25 cellular contexts compared by ENCODE assay signal in genomic region chr21:39311164-39311563, GRCh38. TPM values are rescaled to one million over a fixed set of nuclear protein-coding genes. Genes with fewer than 3 reads are reported as not detected.
DNase-seq lines count a peak whose midpoint lies in the region; ATAC-seq and TF ChIP-seq lines count a peak whose summit lies in the region.
"Had no signal": no experiment of that assay in that cellular context is flagged by ENCODE, and none has a peak within 500 bp of the region (broad histone marks: within the 10 kb centered on the region; RNA-seq: fewer than 3 reads in every experiment).

No MANE protein-coding gene starts in this region.

- DNase-seq in activated T-cell treated with anti-CD3 and anti-CD28 coated beads, Interleukin-2, amount 50 U/mL, for 24 hours: no peak
- DNase-seq in activated T-cell treated with anti-CD3 and anti-CD28 coated beads, Interleukin-2, amount 50 U/mL, for 4 hours: no peak
- DNase-seq in trophoblast cell: no peak
- DNase-seq in DMS79 treated with DMSO at 0.1 percent for 48 hours (lab: John Stamatoyannopoulos, UW): no peak
- DNase-seq: activated B cell treated with CpG ODN at 0.5 μM for 24 hours; activated CD8-positive, alpha-beta memory T cell treated with anti-CD3 and anti-CD28 coated beads for 24 hours; activated naive CD8-positive, alpha-beta T cell treated with anti-CD3 and anti-CD28 coated beads, Interleukin-2, amount 10 ng/mL, durations not matched to agents 7 days and 5 days; activated T-cell treated with anti-CD3 and anti-CD28 coated beads, Interleukin-2, amount 50 U/mL, for 72 hours; body of pancreas; DMS 273 treated with DMSO at 0.1 percent for 48 hours; GF-D8; head of caudate nucleus; left ventricle myocardium superior; MV-4-11; NCI-H1694; NCI-H748 treated with DMSO at 0.1 percent for 48 hours; occipital lobe; stimulated activated CD8-positive, alpha-beta memory T cell treated with anti-CD3 and anti-CD28 coated beads, Interleukin-4, amount 100 ng/mL, for 48 hours; uterus had no signal

- H3K4me2 ChIP-seq in Loucy (ENCODE audit: low read depth, low read length, poor library complexity, severe bottlenecking): peak overlapping the region; percentile 99
- no peak overlapping the region for H3K4me2 ChIP-seq in trophoblast cell (ENCODE audit: low read length)

- H2AK5ac ChIP-seq in trophoblast cell (ENCODE audit: low read length): no peak overlapping the region

- H3K79me1 ChIP-seq in trophoblast cell (ENCODE audit: low read length): peaks cover 14% of the 10 kb centered on the region

- H3K27me3 ChIP-seq in Loucy (ENCODE audit: insufficient read depth, low read length, poor library complexity, severe bottlenecking) (no peaks in the 10 kb centered on the region), trophoblast cell (ENCODE audit: insufficient read depth, low read length) (no peaks in the 10 kb centered on the region), gastroesophageal sphincter (no peaks in the 10 kb centered on the region)
- H3K27me3 ChIP-seq: body of pancreas, suprapubic skin, uterus had no signal

- H2BK120ac ChIP-seq in trophoblast cell (ENCODE audit: insufficient read depth, low read length, poor library complexity): no peak overlapping the region

- no peak overlapping the region for H4K8ac ChIP-seq in trophoblast cell (ENCODE audit: low read depth, low read length)

- no peak overlapping the region for H3K18ac ChIP-seq in trophoblast cell (ENCODE audit: low read length)

- H3K4me1 ChIP-seq in Loucy (ENCODE audit: insufficient read depth, low read length, poor library complexity, severe bottlenecking) (peaks cover 19% of the 10 kb centered on the region), trophoblast cell (ENCODE audit: control insufficient read depth in 1 of 2, insufficient read depth in 2 of 2, low read length in 2 of 2) (peaks cover 0 to 3% of the 10 kb centered on the region in 2 experiments), gastroesophageal sphincter (peaks cover 0 to 77% (median 13%) of the 10 kb centered on the region in 3 donors)
- H3K4me1 ChIP-seq: uterus had no signal

- no peak overlapping the region for H2BK5ac ChIP-seq in trophoblast cell (ENCODE audit: low read depth, low read length, poor library complexity)

- H4K12ac ChIP-seq in trophoblast cell (ENCODE audit: low read depth, low read length): no peak overlapping the region

- H3K9me3 ChIP-seq in Loucy (ENCODE audit: insufficient read depth, low read depth, low read length) (no peaks in the 10 kb centered on the region), trophoblast cell (ENCODE audit: insufficient read depth, low read depth, low read length) (no peaks in the 10 kb centered on the region), gastroesophageal sphincter (no peaks in the 10 kb centered on the region)
- H3K9me3 ChIP-seq: A549, body of pancreas, suprapubic skin, uterus had no signal

- H3K4me3 ChIP-seq in Loucy (ENCODE audit: low read length, poor library complexity, severe bottlenecking) (peak overlapping the region; percentile 91), trophoblast cell (ENCODE audit: low read depth, low read length) (no peak overlapping the region), gastroesophageal sphincter (no peak overlapping the region)
- H3K4me3 ChIP-seq: body of pancreas, uterus had no signal

- H2AFZ ChIP-seq in Loucy (ENCODE audit: low read length): no peak overlapping the region
- H2AFZ ChIP-seq in trophoblast cell (ENCODE audit: insufficient read depth, low read length, poor library complexity): no peak overlapping the region

- H4K20me1 ChIP-seq in Loucy (ENCODE audit: insufficient read depth, low read length, poor library complexity, severe bottlenecking): peaks cover 56% of the 10 kb centered on the region

- no peak overlapping the region for H3K14ac ChIP-seq in trophoblast cell (ENCODE audit: low read length)

- TF ChIP-seq CTCF in Loucy (conservative IDR thresholded peaks at IDR 0.05; ENCODE audit: low read length) (no peak), brain (conservative IDR thresholded peaks at IDR 0.05) (no peak), gastroesophageal sphincter (IDR thresholded peaks at IDR 0.05) (no peak)

- H3K79me2 ChIP-seq in Loucy (ENCODE audit: insufficient read depth, low read length): peaks cover 66% of the 10 kb centered on the region
- peaks cover 17% of the 10 kb centered on the region for H3K79me2 ChIP-seq in trophoblast cell (ENCODE audit: control insufficient read depth, insufficient read depth, low read length, poor library complexity)

- H3K36me3 ChIP-seq in Loucy (ENCODE audit: insufficient read depth, low read length) (peaks cover 5% of the 10 kb centered on the region; the same call in 1 of the 2 replicates), trophoblast cell (ENCODE audit: control insufficient read depth in 1 of 2, insufficient read depth in 2 of 2, low read length in 2 of 2) (peaks cover 15 to 18% of the 10 kb centered on the region in 2 experiments), gastroesophageal sphincter (peaks cover 0 to 14% of the 10 kb centered on the region in 2 donors)
- H3K36me3 ChIP-seq: uterus had no signal

- peaks cover 51% of the 10 kb centered on the region for H3K4me1 Mint-ChIP-seq in activated T-cell treated with anti-CD3 and anti-CD28 coated beads, Interleukin-2, amount 50 U/mL, for 24 hours (ENCODE audit: low read depth)
- H3K4me1 Mint-ChIP-seq in activated T-cell treated with anti-CD3 and anti-CD28 coated beads, Interleukin-2, amount 50 U/mL, for 4 hours (ENCODE audit: low read depth): peaks cover 50% of the 10 kb centered on the region
- H3K4me1 Mint-ChIP-seq in brain: peaks cover 43% of the 10 kb centered on the region

- peak overlapping the region; percentile 43 for H3K4ac ChIP-seq in trophoblast cell (ENCODE audit: low read depth, low read length)

- H3K27ac ChIP-seq in trophoblast cell (ENCODE audit: low read depth, low read length) (no peak overlapping the region), gastroesophageal sphincter (peak overlapping the region in 1 of 4 donors; percentile 93)
- H3K27ac ChIP-seq: A549 had no signal

- TF ChIP-seq POLR2A in gastroesophageal sphincter (IDR thresholded peaks at IDR 0.05): no peak

- H3F3A ChIP-seq in Loucy (ENCODE audit: low read depth): no peaks in the 10 kb centered on the region

- no peak overlapping the region for H4K91ac ChIP-seq in trophoblast cell (ENCODE audit: low read depth, low read length)

- no peak for TF ChIP-seq EP300 in gastroesophageal sphincter (IDR thresholded peaks at IDR 0.05)

- no peak overlapping the region for H2BK12ac ChIP-seq in trophoblast cell (ENCODE audit: low read length)

- H3K4me3 Mint-ChIP-seq in activated T-cell treated with anti-CD3 and anti-CD28 coated beads, Interleukin-2, amount 50 U/mL, for 24 hours: no peak overlapping the region
- no peak overlapping the region for H3K4me3 Mint-ChIP-seq in activated T-cell treated with anti-CD3 and anti-CD28 coated beads, Interleukin-2, amount 50 U/mL, for 4 hours
- H3K4me3 Mint-ChIP-seq in brain: peak overlapping the region in 4 of 5 experiments; percentile 52 to 93 (median 84)

- peaks cover 48% of the 10 kb centered on the region for H3K36me3 Mint-ChIP-seq in activated T-cell treated with anti-CD3 and anti-CD28 coated beads, Interleukin-2, amount 50 U/mL, for 24 hours (ENCODE audit: low read depth)
- peaks cover 9% of the 10 kb centered on the region for H3K36me3 Mint-ChIP-seq in activated T-cell treated with anti-CD3 and anti-CD28 coated beads, Interleukin-2, amount 50 U/mL, for 4 hours (ENCODE audit: insufficient read depth)
- peaks cover 51% of the 10 kb centered on the region for H3K36me3 Mint-ChIP-seq in brain

- no peak for ATAC-seq in activated T-cell treated with anti-CD3 and anti-CD28 coated beads, Interleukin-2, amount 50 U/mL, for 4 hours
- no peak for ATAC-seq in HG03442 (IDR thresholded peaks at IDR 0.05; ENCODE audit: unreplicated experiment)
- ATAC-seq in gastroesophageal sphincter: no peak
- ATAC-seq: A549; activated T-cell treated with anti-CD3 and anti-CD28 coated beads, Interleukin-2, amount 50 U/mL, for 72 hours; body of pancreas; left ventricle myocardium superior had no signal

- WGBS in trophoblast cell (ENCODE audit: extremely low coverage, insufficient coverage, insufficient read length): no CpG with 5 or more reads among the region's 7 CpGs
- 86 to 90% methylated on average over 7 of the region's 7 CpGs for WGBS in gastroesophageal sphincter (ENCODE audit: low coverage in 1 of 2), 2 donors

- no peaks in the 10 kb centered on the region for H3K9me3 Mint-ChIP-seq in activated T-cell treated with anti-CD3 and anti-CD28 coated beads, Interleukin-2, amount 50 U/mL, for 24 hours
- H3K9me3 Mint-ChIP-seq in activated T-cell treated with anti-CD3 and anti-CD28 coated beads, Interleukin-2, amount 50 U/mL, for 4 hours: no peaks in the 10 kb centered on the region
- H3K9me3 Mint-ChIP-seq in brain: peaks cover 0 to 4% (median 0%) of the 10 kb centered on the region in 5 experiments
- H3K9me3 Mint-ChIP-seq: activated B cell treated with CpG ODN at 0.5 μM for 24 hours; activated naive CD8-positive, alpha-beta T cell treated with anti-CD3 and anti-CD28 coated beads, Interleukin-2, amount 10 ng/mL, durations not matched to agents 7 days and 5 days; activated T-cell treated with anti-CD3 and anti-CD28 coated beads, Interleukin-2, amount 50 U/mL, for 72 hours had no signal

- H3K23ac ChIP-seq in trophoblast cell (ENCODE audit: low read length): no peak overlapping the region

- peak overlapping the region; percentile 52 for H3K9ac ChIP-seq in Loucy (ENCODE audit: low read depth, low read length, poor library complexity, severe bottlenecking)
- H3K9ac ChIP-seq in trophoblast cell (ENCODE audit: low read length): no peak overlapping the region

- no peaks in the 10 kb centered on the region for H3K27me3 Mint-ChIP-seq in activated T-cell treated with anti-CD3 and anti-CD28 coated beads, Interleukin-2, amount 50 U/mL, for 24 hours
- H3K27me3 Mint-ChIP-seq in activated T-cell treated with anti-CD3 and anti-CD28 coated beads, Interleukin-2, amount 50 U/mL, for 4 hours (ENCODE audit: low read depth): no peaks in the 10 kb centered on the region
- peaks cover 7% of the 10 kb centered on the region for H3K27me3 Mint-ChIP-seq in brain
- H3K27me3 Mint-ChIP-seq: activated B cell treated with CpG ODN at 0.5 μM for 24 hours had no signal

- no peaks in the 10 kb centered on the region for H3K9me2 ChIP-seq in Loucy (replicated peaks; ENCODE audit: low read depth, low read length)

- peak overlapping the region; percentile 53 for H3K27ac Mint-ChIP-seq in activated T-cell treated with anti-CD3 and anti-CD28 coated beads, Interleukin-2, amount 50 U/mL, for 24 hours
- peak overlapping the region in 1 of 5 experiments; percentile 47 for H3K27ac Mint-ChIP-seq in brain

RNA-seq across cellular contexts. Expression of gene BRWD1, which starts 2.3 kb away (rescaled TPM):
- 10 to 100 TPM; 17.3 to 24.7 (median 22.9) TPM for total RNA-seq in activated T-cell treated with anti-CD3 and anti-CD28 coated beads, Interleukin-2, amount 50 U/mL, for 4 hours
- 19.7 TPM for polyA plus RNA-seq in brain (ENCODE audit: insufficient read depth, low read depth, low replicate concordance)
- polyA plus RNA-seq in trophoblast cell (2013): 13.0 and 13.4 TPM in 2 replicates
- total RNA-seq in gastroesophageal sphincter: 100 to 1,000 TPM in 1 of 4 donors, 10 to 100 TPM in 3; 60.0 to 132 (median 71.2) TPM

RNA-seq across cellular contexts. Expression of gene HMGN1, which starts 37.7 kb away (rescaled TPM):
- 100 to 1,000 TPM; 313 to 333 (median 321) TPM for total RNA-seq in activated T-cell treated with anti-CD3 and anti-CD28 coated beads, Interleukin-2, amount 50 U/mL, for 4 hours
- 161 TPM for polyA plus RNA-seq in brain (ENCODE audit: insufficient read depth, low read depth, low replicate concordance)
- 433 and 454 TPM in 2 replicates for polyA plus RNA-seq in trophoblast cell (2013)
- 100 to 1,000 TPM in 1 of 4 donors, 10 to 100 TPM in 3; 69.0 to 117 (median 80.8) TPM for total RNA-seq in gastroesophageal sphincter

Comparison
In these comparisons a context has a peak if more than half of its experiments do, and no peak if none do; other contexts are left out.
1. H3K4me3 Mint-ChIP-seq: peak in brain (4 of 5); none in activated T-cell treated with anti-CD3 and anti-CD28 coated beads, Interleukin-2, amount 50 U/mL, for 24 hours (single experiment) and activated T-cell treated with anti-CD3 and anti-CD28 coated beads, Interleukin-2, amount 50 U/mL, for 4 hours (single experiment).